Comparison of ENCODE assay signal across 8 cellular contexts in genomic region chr19:1942078-1942933, GRCh38. TPM values are rescaled to one million over a fixed set of nuclear protein-coding genes. Genes with fewer than 3 reads are reported as not detected.
DNase-seq lines count a peak whose midpoint lies in the region; ATAC-seq, FAIRE-seq and TF ChIP-seq lines count a peak whose summit lies in the region.

No MANE protein-coding gene starts in this region.

- H3K27me3 ChIP-seq in Panc1 (ENCODE audit: control insufficient read depth, insufficient read depth, low read length), result no peaks in the 10 kb centered on the region

- in situ Hi-C loops in Panc1 (cut with HindIII; ENCODE audit: low pct_unique_long_range_greater_than_20kb, low sequenced_read_pairs), result no loop called here

- CTCF ChIA-PET in Panc1 (lab: Charles Lee), result no interaction called here

- FAIRE-seq in D721Med (lab: Jason Lieb, UNC), result no peak

- peak overlapping the region; percentile 81 to 90 for H3K27ac Mint-ChIP-seq in natural killer cell treated with Interleukin-12 subunit alpha and Interleukin-12 subunit beta and Interleukin-15 and Interleukin-18, amount 100 ng/mL, for 72 hours
- H3K27ac Mint-ChIP-seq in stimulated activated naive CD8-positive, alpha-beta T cell treated with anti-CD3 and anti-CD28 coated beads, Interleukin-15, Interleukin-2, amounts not matched to agents 100 ng/mL and 50 ng/mL, for 24 hours, result peak overlapping the region; percentile 86

- no TSS peak for BruUV-seq in Panc1 (replicated peaks; lab: Mats Ljungman, UMichigan)

- H3K4me1 Mint-ChIP-seq in natural killer cell treated with Interleukin-12 subunit alpha and Interleukin-12 subunit beta and Interleukin-15 and Interleukin-18, amount 100 ng/mL, for 72 hours (ENCODE audit: low read depth in 2 of 2), result peaks cover 20 to 23% of the 10 kb centered on the region in 2 donors
- H3K4me1 Mint-ChIP-seq in stimulated activated naive CD8-positive, alpha-beta T cell treated with anti-CD3 and anti-CD28 coated beads, Interleukin-15, Interleukin-2, amounts not matched to agents 100 ng/mL and 50 ng/mL, for 24 hours (ENCODE audit: low read depth), result peaks cover 34% of the 10 kb centered on the region

- no peaks in the 10 kb centered on the region for H3K36me3 Mint-ChIP-seq in natural killer cell treated with Interleukin-12 subunit alpha and Interleukin-12 subunit beta and Interleukin-15 and Interleukin-18, amount 100 ng/mL, for 72 hours
- H3K36me3 Mint-ChIP-seq in stimulated activated naive CD8-positive, alpha-beta T cell treated with anti-CD3 and anti-CD28 coated beads, Interleukin-15, Interleukin-2, amounts not matched to agents 100 ng/mL and 50 ng/mL, for 24 hours (ENCODE audit: low read depth), result peaks cover 4% of the 10 kb centered on the region

- H3K4me1 ChIP-seq in Panc1 (ENCODE audit: control insufficient read depth, insufficient read depth, low read length), result peaks cover 15% of the 10 kb centered on the region

- H3K4me3 Mint-ChIP-seq in natural killer cell treated with Interleukin-12 subunit alpha and Interleukin-12 subunit beta and Interleukin-15 and Interleukin-18, amount 100 ng/mL, for 72 hours, result peak overlapping the region; percentile 95
- peak overlapping the region; percentile 89 for H3K4me3 Mint-ChIP-seq in stimulated activated naive CD8-positive, alpha-beta T cell treated with anti-CD3 and anti-CD28 coated beads, Interleukin-15, Interleukin-2, amounts not matched to agents 100 ng/mL and 50 ng/mL, for 24 hours

- no peaks in the 10 kb centered on the region for H3K9me3 Mint-ChIP-seq in natural killer cell treated with Interleukin-12 subunit alpha and Interleukin-12 subunit beta and Interleukin-15 and Interleukin-18, amount 100 ng/mL, for 72 hours
- no peaks in the 10 kb centered on the region for H3K9me3 Mint-ChIP-seq in stimulated activated naive CD8-positive, alpha-beta T cell treated with anti-CD3 and anti-CD28 coated beads, Interleukin-15, Interleukin-2, amounts not matched to agents 100 ng/mL and 50 ng/mL, for 24 hours

- no peaks in the 10 kb centered on the region for H3K27me3 Mint-ChIP-seq in natural killer cell treated with Interleukin-12 subunit alpha and Interleukin-12 subunit beta and Interleukin-15 and Interleukin-18, amount 100 ng/mL, for 72 hours
- H3K27me3 Mint-ChIP-seq in stimulated activated naive CD8-positive, alpha-beta T cell treated with anti-CD3 and anti-CD28 coated beads, Interleukin-15, Interleukin-2, amounts not matched to agents 100 ng/mL and 50 ng/mL, for 24 hours, result no peaks in the 10 kb centered on the region

- H3K27ac ChIP-seq in Panc1 (ENCODE audit: low read length), result peak overlapping the region; percentile 79

- peaks cover 7% of the 10 kb centered on the region; the same call in 1 of the 2 replicates for H3K36me3 ChIP-seq in Panc1 (ENCODE audit: control insufficient read depth, insufficient read depth, low read length)

- ATAC-seq in HG02870 (IDR thresholded peaks at IDR 0.05; ENCODE audit: unreplicated experiment), result peak; percentile 15
- ATAC-seq in Panc1, result peak; percentile 71; the same call in 1 of the 2 replicates
- peak; percentile 59 to 68 for ATAC-seq in natural killer cell treated with Interleukin-12 subunit alpha and Interleukin-12 subunit beta and Interleukin-15 and Interleukin-18, amount 100 ng/mL, for 72 hours
- ATAC-seq in HG03457 (IDR thresholded peaks at IDR 0.05; ENCODE audit: unreplicated experiment), result no peak

- H3K9me3 ChIP-seq in Panc1 (ENCODE audit: control insufficient read depth, insufficient read depth, low read depth, low read length), result no peaks in the 10 kb centered on the region

- peak overlapping the region; percentile 64 to 68 for H3K4me3 ChIP-seq in Panc1 (ENCODE audit: low read depth in 2 of 2, low read length in 2 of 2)
- H3K4me3 ChIP-seq in fibroblast of mammary gland (ENCODE audit: control insufficient read depth, low read depth, low read length), result peak overlapping the region; percentile 76

- TF ChIP-seq CTCF in D721Med (IDR thresholded peaks at IDR 0.05; ENCODE audit: insufficient read depth, missing control alignments) (no peak), Panc1 (IDR thresholded peaks at IDR 0.05) (no peak), fibroblast of mammary gland (conservative IDR thresholded peaks at IDR 0.05; ENCODE audit: control insufficient read depth, insufficient read depth, low read depth, low read length) (no peak)

- intact Hi-C loops in Panc1 (cut with micrococcal nuclease; ENCODE audit: unreplicated experiment), result no loop called here

- DNase-seq in D721Med (ENCODE audit: insufficient read length, low spot score) (peak; percentile 72), Panc1 (ENCODE audit: low read depth, low spot score) (no peak), fibroblast of mammary gland (ENCODE audit: low read depth) (peak; percentile 50)
- peak; percentile 71 for DNase-seq in activated T-helper 9 cell treated with anti-CD3 and anti-CD28 coated beads, Interleukin-2, amount 50 U/mL, for 16 hours (ENCODE audit: low read depth)
- DNase-seq in natural killer cell treated with Interleukin-12 subunit alpha and Interleukin-12 subunit beta and Interleukin-15 and Interleukin-18, amount 100 ng/mL, for 72 hours (ENCODE audit: low spot score), result peak; percentile 91

- POLR2A ChIA-PET in Panc1 (lab: Charles Lee), result no interaction called here

RNA-seq across cellular contexts. Expression of gene CSNK1G2, which starts 1.3 kb away (rescaled TPM):
- total RNA-seq in Panc1 (2021; ENCODE audit: unreplicated experiment), result 65.8 TPM
- 121 TPM for polyA plus RNA-seq in Panc1 (2012; ENCODE audit: insufficient read length)
- 100 to 1,000 TPM in 1 of 2 donors, 10 to 100 TPM in 1; 57.5 to 103 TPM for total RNA-seq in natural killer cell treated with Interleukin-12 subunit alpha and Interleukin-12 subunit beta and Interleukin-15 and Interleukin-18, amount 100 ng/mL, for 72 hours

RNA-seq across cellular contexts. Expression of gene ADAT3, which starts 37.1 kb away (rescaled TPM):
- total RNA-seq in Panc1 (2021; ENCODE audit: unreplicated experiment), result 8.9 TPM
- polyA plus RNA-seq in Panc1 (2012; ENCODE audit: insufficient read length), result 8.5 TPM
- 10 to 100 TPM in 1 of 2 donors, 1 to 10 TPM in 1; 7.5 to 13.3 TPM for total RNA-seq in natural killer cell treated with Interleukin-12 subunit alpha and Interleukin-12 subunit beta and Interleukin-15 and Interleukin-18, amount 100 ng/mL, for 72 hours

RNA-seq across cellular contexts. Expression of gene SCAMP4, which starts 37.1 kb away (rescaled TPM):
- 98.4 TPM for total RNA-seq in Panc1 (2021; ENCODE audit: unreplicated experiment)
- 94.3 TPM for polyA plus RNA-seq in Panc1 (2012; ENCODE audit: insufficient read length)
- total RNA-seq in natural killer cell treated with Interleukin-12 subunit alpha and Interleukin-12 subunit beta and Interleukin-15 and Interleukin-18, amount 100 ng/mL, for 72 hours, result 10 to 100 TPM; 34.8 to 66.2 TPM

RNA-seq across cellular contexts. Expression of gene ABHD17A, which starts 57.0 kb away (rescaled TPM):
- total RNA-seq in Panc1 (2021; ENCODE audit: unreplicated experiment), result 57.1 TPM
- polyA plus RNA-seq in Panc1 (2012; ENCODE audit: insufficient read length), result 92.3 TPM
- total RNA-seq in natural killer cell treated with Interleukin-12 subunit alpha and Interleukin-12 subunit beta and Interleukin-15 and Interleukin-18, amount 100 ng/mL, for 72 hours, result 100 to 1,000 TPM; 127 to 132 TPM
